Comparison of ENCODE assay signal across 25 cellular contexts in the genomic region with DNA sequence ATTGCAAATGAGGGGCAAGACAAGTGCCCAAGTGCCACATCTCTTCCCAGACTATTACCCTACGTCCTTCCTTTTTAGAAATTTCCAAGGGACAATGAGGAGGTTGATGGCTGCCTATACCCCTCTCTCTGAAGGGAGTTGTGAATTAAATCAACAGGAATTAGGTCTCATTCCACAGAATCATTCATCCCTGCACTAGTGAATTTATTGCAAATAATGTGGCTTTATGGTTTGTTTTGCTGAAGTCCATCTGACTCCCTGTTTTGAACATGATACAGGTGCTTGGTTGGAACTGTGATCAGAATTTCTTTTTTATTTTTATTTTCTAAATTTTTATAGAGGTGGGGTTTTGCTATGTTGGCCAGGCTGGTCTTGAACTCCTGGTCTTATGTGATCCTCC. TPM values are rescaled to one million over a fixed set of nuclear protein-coding genes. Genes with fewer than 3 reads are reported as not detected.
A peak's percentile ranks its signal among the peaks of the same experiment; 100 is the strongest.
DNase-seq lines count a peak whose midpoint lies in the region; ATAC-seq and TF ChIP-seq lines count a peak whose summit lies in the region.
"Had no signal": no experiment of that assay in that cellular context is flagged by ENCODE, and none has a peak within 500 bp of the region (broad histone marks: within the 10 kb centered on the region; RNA-seq: fewer than 3 reads in every experiment).

No MANE protein-coding gene starts in this region.

- in situ Hi-C loops in Caki2 (cut with HindIII; ENCODE audit: low pct_unique_long_range_greater_than_20kb, low sequenced_read_pairs) = no loop called here
- in situ Hi-C loops in GM13976 (cut with MboI; ENCODE audit: low sequenced_read_pairs, unreplicated experiment) = no loop called here

- peak overlapping the region; percentile 97 to 100 (median 99) for H3K27ac Mint-ChIP-seq in CD14-positive monocyte
- H3K27ac Mint-ChIP-seq: mesothelial cell of epicardium had no signal

- no peak for TF ChIP-seq CTCF in CD14-positive monocyte (IDR thresholded peaks at IDR 0.05)
- TF ChIP-seq CTCF in esophagus muscularis mucosa (IDR thresholded peaks at IDR 0.05) = no peak
- TF ChIP-seq CTCF in sigmoid colon (IDR thresholded peaks at IDR 0.05) = no peak
- TF ChIP-seq CTCF in GM13976 (IDR thresholded peaks at IDR 0.05; ENCODE audit: borderline replicate concordance, control extremely low read depth, extremely low read depth, insufficient read depth, missing control alignments) = no peak
- no peak for TF ChIP-seq CTCF in esophagus squamous epithelium (IDR thresholded peaks at IDR 0.05)

- WGBS in esophagus muscularis mucosa = 86% methylated on average over 1 of the region's 1 CpG
- 97 to 98% methylated on average over 1 of the region's 1 CpG for WGBS in sigmoid colon, 2 donors
- 89% methylated on average over 1 of the region's 1 CpG for WGBS in esophagus squamous epithelium, 2 donors

- no peaks in the 10 kb centered on the region for H3K36me3 ChIP-seq in esophagus muscularis mucosa
- no peaks in the 10 kb centered on the region for H3K36me3 ChIP-seq in sigmoid colon
- no peaks in the 10 kb centered on the region for H3K36me3 ChIP-seq in esophagus squamous epithelium
- H3K36me3 ChIP-seq: upper lobe of right lung had no signal

- peaks cover 0 to 5% (median 0%) of the 10 kb centered on the region in 7 donors for H3K9me3 Mint-ChIP-seq in CD14-positive monocyte
- H3K9me3 Mint-ChIP-seq: activated CD4-positive, alpha-beta T cell treated with anti-CD3 and anti-CD28 coated beads, Interleukin-2, amount 10 ng/mL, durations not matched to agents 24 days and 14 days; activated naive CD8-positive, alpha-beta T cell treated with anti-CD3 and anti-CD28 coated beads, Interleukin-2, amount 50 U/mL, for 24 hours; activated T-cell treated with anti-CD3 and anti-CD28 coated beads, Interleukin-2, amount 50 U/mL, for 4 hours; mesothelial cell of epicardium; naive B cell had no signal

- H3K4me1 Mint-ChIP-seq in CD14-positive monocyte = peaks cover 67% of the 10 kb centered on the region

- peaks cover 6 to 8% of the 10 kb centered on the region in 2 donors for H3K36me3 Mint-ChIP-seq in CD14-positive monocyte
- H3K36me3 Mint-ChIP-seq: mesothelial cell of epicardium, naive B cell had no signal

- H3K4me3 ChIP-seq in esophagus muscularis mucosa (no peak overlapping the region), sigmoid colon (no peak overlapping the region), esophagus squamous epithelium (no peak overlapping the region)
- H3K4me3 ChIP-seq: dorsolateral prefrontal cortex, GM12878, upper lobe of right lung had no signal

- TF ChIP-seq EP300 in esophagus muscularis mucosa (IDR thresholded peaks at IDR 0.05) (no peak), sigmoid colon (IDR thresholded peaks at IDR 0.05) (no peak)

- H3K27me3 ChIP-seq in esophagus muscularis mucosa = no peaks in the 10 kb centered on the region
- no peaks in the 10 kb centered on the region for H3K27me3 ChIP-seq in sigmoid colon
- no peaks in the 10 kb centered on the region for H3K27me3 ChIP-seq in esophagus squamous epithelium
- H3K27me3 ChIP-seq: upper lobe of right lung had no signal

- intact Hi-C loops in CD14-positive monocyte (cut with micrococcal nuclease) = no loop called here
- intact Hi-C loops in esophagus muscularis mucosa (cut with DNase I) = no loop called here
- intact Hi-C loops in sigmoid colon (cut with DNase I) = no loop called here
- intact Hi-C loops in esophagus squamous epithelium (cut with DNase I) = no loop called here

- TF ChIP-seq POLR2A in esophagus muscularis mucosa (IDR thresholded peaks at IDR 0.05; ENCODE audit: low read depth) = no peak
- no peak for TF ChIP-seq POLR2A in sigmoid colon (IDR thresholded peaks at IDR 0.05)
- no peak for TF ChIP-seq POLR2A in esophagus squamous epithelium (IDR thresholded peaks at IDR 0.05)

- ATAC-seq in HG02938 (IDR thresholded peaks at IDR 0.05; ENCODE audit: unreplicated experiment) = no peak
- ATAC-seq: activated naive CD8-positive, alpha-beta T cell treated with anti-CD3 and anti-CD28 coated beads, Interleukin-2, amount 50 U/mL, for 24 hours; activated T-cell treated with anti-CD3 and anti-CD28 coated beads, Interleukin-2, amount 50 U/mL, for 4 hours; GM12878; HepG2 had no signal

- H3K27ac ChIP-seq in esophagus muscularis mucosa (replicated peaks in 1 of 4) (peak overlapping the region; percentile 74 to 84 (median 79)), sigmoid colon (peak overlapping the region in 3 of 4 donors; percentile 71 to 85 (median 71)), esophagus squamous epithelium (peak overlapping the region in 1 of 4 donors; percentile 78)
- H3K27ac ChIP-seq: dorsolateral prefrontal cortex, VCaP had no signal

- no peaks in the 10 kb centered on the region for H3K9me3 ChIP-seq in esophagus muscularis mucosa
- H3K9me3 ChIP-seq in sigmoid colon = no peaks in the 10 kb centered on the region
- no peaks in the 10 kb centered on the region for H3K9me3 ChIP-seq in esophagus squamous epithelium
- H3K9me3 ChIP-seq: upper lobe of right lung had no signal

- DNase-seq in CD14-positive monocyte (ENCODE audit: low spot score) (no peak), Caki2 (ENCODE audit: low read depth) (peak; percentile 42), esophagus muscularis mucosa (ENCODE audit: extremely low spot score) (no peak), sigmoid colon (no peak), NCI-H82 treated with DMSO at 0.1 percent for 48 hours (lab: John Stamatoyannopoulos, UW; ENCODE audit: unreplicated experiment) (no peak), GM13976 (ENCODE audit: low spot score) (no peak), esophagus squamous epithelium (lab: John Stamatoyannopoulos, UW) (no peak)
- DNase-seq: activated CD4-positive, alpha-beta T cell treated with anti-CD3 and anti-CD28 coated beads, Interleukin-2, amount 10 ng/mL, durations not matched to agents 24 days and 14 days; activated naive CD8-positive, alpha-beta T cell treated with anti-CD3 and anti-CD28 coated beads, Interleukin-2, amount 50 U/mL, for 24 hours; activated T-cell treated with anti-CD3 and anti-CD28 coated beads, Interleukin-2, amount 50 U/mL, for 4 hours; C1 segment of cervical spinal cord; dorsolateral prefrontal cortex; EL; Kasumi-1; left colon; MV-4-11; naive B cell; stimulated activated CD4-positive, alpha-beta T cell treated with anti-CD3 and anti-CD28 coated beads, Interleukin-1b, Interleukin-23, amount 100 ng/mL, for 48 hours; stimulated activated CD8-positive, alpha-beta memory T cell treated with anti-CD3 and anti-CD28 coated beads, Interleukin-4, amount 100 ng/mL, for 48 hours; upper lobe of right lung had no signal

- H3K4me1 ChIP-seq in esophagus muscularis mucosa (peaks cover 56 to 75% (median 71%) of the 10 kb centered on the region in 4 donors), sigmoid colon (peaks cover 0 to 54% (median 40%) of the 10 kb centered on the region in 4 donors), esophagus squamous epithelium (peaks cover 8 to 55% (median 46%) of the 10 kb centered on the region in 3 donors)

- H3K27me3 Mint-ChIP-seq in CD14-positive monocyte (ENCODE audit: low read depth in 3 of 3) = peaks cover 0 to 12% (median 0%) of the 10 kb centered on the region in 3 donors
- H3K27me3 Mint-ChIP-seq: activated CD4-positive, alpha-beta T cell treated with anti-CD3 and anti-CD28 coated beads, Interleukin-2, amount 10 ng/mL, durations not matched to agents 24 days and 14 days had no signal

- no peak overlapping the region for H3K4me3 Mint-ChIP-seq in CD14-positive monocyte
- H3K4me3 Mint-ChIP-seq: activated CD4-positive, alpha-beta T cell treated with anti-CD3 and anti-CD28 coated beads, Interleukin-2, amount 10 ng/mL, durations not matched to agents 24 days and 14 days; activated naive CD8-positive, alpha-beta T cell treated with anti-CD3 and anti-CD28 coated beads, Interleukin-2, amount 50 U/mL, for 24 hours; activated T-cell treated with anti-CD3 and anti-CD28 coated beads, Interleukin-2, amount 50 U/mL, for 4 hours; mesothelial cell of epicardium; naive B cell had no signal

RNA-seq across cellular contexts. Expression of gene THEM4, which starts 34.3 kb away (rescaled TPM):
- polyA plus RNA-seq in CD14-positive monocyte = 1 to 10 TPM; 3.7 to 4.6 TPM
- total RNA-seq in Caki2 (2014; rRNA removed; shearing (Covaris generic); ENCODE audit: low replicate concordance) = 17.8 and 18.4 TPM in 2 replicates
- total RNA-seq in esophagus muscularis mucosa = 10 to 100 TPM; 13.2 to 15.7 (median 14.3) TPM
- 10 to 100 TPM; 16.1 to 21.9 (median 17.3) TPM for total RNA-seq in sigmoid colon
- 10 to 100 TPM in 1 of 3 donors, 1 to 10 TPM in 2; 4.9 to 13.5 (median 5.4) TPM for polyA plus RNA-seq in sigmoid colon
- 10 to 100 TPM in 3 of 4 donors, 1 to 10 TPM in 1; 3.5 to 14.3 (median 12.3) TPM for total RNA-seq in esophagus squamous epithelium

RNA-seq across cellular contexts. Expression of gene S100A10, which starts 50.1 kb away (rescaled TPM):
- 1,000 to 10,000 TPM; 2,129 to 2,138 TPM for polyA plus RNA-seq in CD14-positive monocyte
- total RNA-seq in Caki2 (2014; rRNA removed; shearing (Covaris generic); ENCODE audit: low replicate concordance) = 456 and 483 TPM in 2 replicates
- total RNA-seq in esophagus muscularis mucosa = 100 to 1,000 TPM in 2 of 4 donors, 10 to 100 TPM in 2; 82.5 to 214 (median 105) TPM
- 10 to 100 TPM; 20.2 to 57.9 (median 43.0) TPM for total RNA-seq in sigmoid colon
- 1,000 to 10,000 TPM; 1,087 to 1,816 (median 1,723) TPM for polyA plus RNA-seq in sigmoid colon
- 100 to 1,000 TPM; 301 to 611 (median 447) TPM for total RNA-seq in esophagus squamous epithelium
